In the genomic region with DNA sequence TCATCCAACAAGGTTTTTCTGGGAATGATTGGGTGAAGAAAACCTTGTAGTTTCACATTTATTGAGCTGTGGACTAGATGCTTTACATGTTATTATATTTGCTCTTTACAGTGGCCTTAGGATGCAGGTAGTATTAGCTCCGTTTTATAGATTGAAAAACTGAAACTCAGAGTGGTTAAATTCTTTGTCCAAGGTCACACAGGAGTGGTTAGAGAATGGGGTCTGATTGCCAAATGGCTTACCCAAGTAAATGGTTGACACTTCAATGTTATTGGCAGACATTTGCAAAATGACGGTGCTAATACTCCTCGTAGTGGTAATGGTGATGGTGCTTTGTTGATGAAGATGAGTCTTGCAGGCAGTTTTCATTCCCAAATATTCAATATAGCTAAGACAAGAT, we compare ENCODE assay signal across 13 cellular contexts. TPM values are rescaled to one million over a fixed set of nuclear protein-coding genes. Genes with fewer than 3 reads are reported as not detected.
DNase-seq lines count a peak whose midpoint lies in the region; ATAC-seq and TF ChIP-seq lines count a peak whose summit lies in the region.
"Had no signal": no experiment of that assay in that cellular context is flagged by ENCODE, and none has a peak within 500 bp of the region (broad histone marks: within the 10 kb centered on the region; RNA-seq: fewer than 3 reads in every experiment).

No MANE protein-coding gene starts in this region.

- H3K4me2 ChIP-seq in BLaER1 treated with 17β-estradiol and CSF1 and Interleukin-3, amounts not matched to agents 10 nM and 100 nM, result peak overlapping the region; percentile 87 to 97 (median 91)

- no peaks in the 10 kb centered on the region for H3K9me3 Mint-ChIP-seq in activated naive CD8-positive, alpha-beta T cell treated with anti-CD3 and anti-CD28 coated beads for 36 hours
- no peaks in the 10 kb centered on the region for H3K9me3 Mint-ChIP-seq in natural killer cell treated with Interleukin-12 subunit alpha and Interleukin-12 subunit beta and Interleukin-15 and Interleukin-18, amount 100 ng/mL, for 72 hours

- H3K27me3 Mint-ChIP-seq in activated naive CD8-positive, alpha-beta T cell treated with anti-CD3 and anti-CD28 coated beads for 36 hours, result no peaks in the 10 kb centered on the region
- no peaks in the 10 kb centered on the region for H3K27me3 Mint-ChIP-seq in natural killer cell treated with Interleukin-12 subunit alpha and Interleukin-12 subunit beta and Interleukin-15 and Interleukin-18, amount 100 ng/mL, for 72 hours

- H3K4me1 ChIP-seq in BLaER1 treated with 17β-estradiol and CSF1 and Interleukin-3, amounts not matched to agents 10 nM and 100 nM, result peaks cover 45 to 61% (median 56%) of the 10 kb centered on the region in 10 experiments

- peak overlapping the region; percentile 92 for H3K4me3 Mint-ChIP-seq in activated naive CD8-positive, alpha-beta T cell treated with anti-CD3 and anti-CD28 coated beads for 36 hours
- H3K4me3 Mint-ChIP-seq in natural killer cell treated with Interleukin-12 subunit alpha and Interleukin-12 subunit beta and Interleukin-15 and Interleukin-18, amount 100 ng/mL, for 72 hours, result peak overlapping the region; percentile 97

- DNase-seq in HFF-Myc (ENCODE audit: extremely low read depth, low read depth), result no peak
- DNase-seq in activated naive CD8-positive, alpha-beta T cell treated with anti-CD3 and anti-CD28 coated beads for 36 hours, result no peak
- DNase-seq in natural killer cell treated with Interleukin-12 subunit alpha and Interleukin-12 subunit beta and Interleukin-15 and Interleukin-18, amount 100 ng/mL, for 72 hours (ENCODE audit: low spot score), result no peak
- DNase-seq in NCI-H524 (lab: John Stamatoyannopoulos, UW), result no peak
- DNase-seq in AG08395 (ENCODE audit: low spot score), result no peak
- no peak for DNase-seq in DMS53 (lab: John Stamatoyannopoulos, UW)
- no peak for DNase-seq in NCI-H1417 treated with DMSO at 0.1 percent for 48 hours (lab: John Stamatoyannopoulos, UW)
- DNase-seq: DMS153; hippocampal formation; NK-92 treated with Interleukin-12 subunit alpha and Interleukin-12 subunit beta, amount 100 ng/mL, for 24 hours; stimulated activated CD4-positive, alpha-beta T cell treated with anti-CD3 and anti-CD28 coated beads, Interleukin-1b, Interleukin-23, amount 100 ng/mL, for 48 hours had no signal

- H4K20me1 ChIP-seq in BLaER1 treated with 17β-estradiol and CSF1 and Interleukin-3, amounts not matched to agents 10 nM and 100 nM, result peaks cover 61 to 71% (median 67%) of the 10 kb centered on the region in 11 experiments

- peak overlapping the region; percentile 16 for H3K27ac Mint-ChIP-seq in activated naive CD8-positive, alpha-beta T cell treated with anti-CD3 and anti-CD28 coated beads for 36 hours
- H3K27ac Mint-ChIP-seq in natural killer cell treated with Interleukin-12 subunit alpha and Interleukin-12 subunit beta and Interleukin-15 and Interleukin-18, amount 100 ng/mL, for 72 hours, result peak overlapping the region; percentile 82 to 96

- no peak for ATAC-seq in natural killer cell treated with Interleukin-12 subunit alpha and Interleukin-12 subunit beta and Interleukin-15 and Interleukin-18, amount 100 ng/mL, for 72 hours

- no peaks in the 10 kb centered on the region for H3K9me3 ChIP-seq in BLaER1 treated with 17β-estradiol and CSF1 and Interleukin-3, amounts not matched to agents 10 nM and 100 nM (replicated peaks in 1 of 11)
- H3K9me3 ChIP-seq: thoracic aorta had no signal

- peak overlapping the region in 1 of 11 experiments; percentile 97; a peak in 1 of 22 replicates for H3K9ac ChIP-seq in BLaER1 treated with 17β-estradiol and CSF1 and Interleukin-3, amounts not matched to agents 10 nM and 100 nM

- peaks cover 44% of the 10 kb centered on the region for H3K36me3 Mint-ChIP-seq in activated naive CD8-positive, alpha-beta T cell treated with anti-CD3 and anti-CD28 coated beads for 36 hours
- peaks cover 13% of the 10 kb centered on the region for H3K36me3 Mint-ChIP-seq in natural killer cell treated with Interleukin-12 subunit alpha and Interleukin-12 subunit beta and Interleukin-15 and Interleukin-18, amount 100 ng/mL, for 72 hours

- H3K36me3 ChIP-seq in BLaER1 treated with 17β-estradiol and CSF1 and Interleukin-3, amounts not matched to agents 10 nM and 100 nM, result peaks cover 16 to 46% (median 33%) of the 10 kb centered on the region in 11 experiments; a peak in 20 of 22 replicates

- peaks cover 60% of the 10 kb centered on the region for H3K4me1 Mint-ChIP-seq in activated naive CD8-positive, alpha-beta T cell treated with anti-CD3 and anti-CD28 coated beads for 36 hours
- H3K4me1 Mint-ChIP-seq in natural killer cell treated with Interleukin-12 subunit alpha and Interleukin-12 subunit beta and Interleukin-15 and Interleukin-18, amount 100 ng/mL, for 72 hours (ENCODE audit: low read depth in 2 of 2), result peaks cover 58 to 65% of the 10 kb centered on the region in 2 donors

- H3K4me3 ChIP-seq in BLaER1 treated with 17β-estradiol and CSF1 and Interleukin-3, amounts not matched to agents 10 nM and 100 nM, result peak overlapping the region in 4 of 10 experiments; percentile 91 to 95 (median 94); a peak in 3 of 20 replicates
- peak overlapping the region; percentile 61; the same call in 1 of the 2 replicates for H3K4me3 ChIP-seq in HFF-Myc (replicated peaks; ENCODE audit: low read depth, low read length)

- no peak overlapping the region for H3K27ac ChIP-seq in BLaER1 treated with 17β-estradiol and CSF1 and Interleukin-3, amounts not matched to agents 10 nM and 100 nM
- H3K27ac ChIP-seq: thoracic aorta had no signal

- no peak for TF ChIP-seq CTCF in HFF-Myc (IDR thresholded peaks at IDR 0.05; ENCODE audit: low read depth, low read length, missing control alignments)

- H3K27me3 ChIP-seq in BLaER1 treated with 17β-estradiol and CSF1 and Interleukin-3, amounts not matched to agents 10 nM and 100 nM, result no peaks in the 10 kb centered on the region

RNA-seq across cellular contexts. Expression of a gene that starts 2.2 kb away (rescaled TPM):
- total RNA-seq in activated naive CD8-positive, alpha-beta T cell treated with anti-CD3 and anti-CD28 coated beads for 36 hours, result 10 to 100 TPM; 82.4 TPM
- 100 to 1,000 TPM; 135 to 192 TPM for total RNA-seq in natural killer cell treated with Interleukin-12 subunit alpha and Interleukin-12 subunit beta and Interleukin-15 and Interleukin-18, amount 100 ng/mL, for 72 hours

RNA-seq across cellular contexts. Expression of a gene that starts 7.2 kb away (rescaled TPM):
- 10 to 100 TPM; 79.4 to 83.7 TPM for total RNA-seq in activated naive CD8-positive, alpha-beta T cell treated with anti-CD3 and anti-CD28 coated beads for 36 hours
- total RNA-seq in natural killer cell treated with Interleukin-12 subunit alpha and Interleukin-12 subunit beta and Interleukin-15 and Interleukin-18, amount 100 ng/mL, for 72 hours, result 10 to 100 TPM; 53.6 to 62.3 TPM

RNA-seq across cellular contexts. Expression of a gene that starts 26.2 kb away (rescaled TPM):
- 100 to 1,000 TPM; 193 to 211 TPM for total RNA-seq in activated naive CD8-positive, alpha-beta T cell treated with anti-CD3 and anti-CD28 coated beads for 36 hours
- total RNA-seq in natural killer cell treated with Interleukin-12 subunit alpha and Interleukin-12 subunit beta and Interleukin-15 and Interleukin-18, amount 100 ng/mL, for 72 hours, result 100 to 1,000 TPM; 109 to 153 TPM

RNA-seq across cellular contexts. Expression of a gene that starts 47.8 kb away (rescaled TPM):
- total RNA-seq in activated naive CD8-positive, alpha-beta T cell treated with anti-CD3 and anti-CD28 coated beads for 36 hours, result 10 to 100 TPM; 72.3 to 74.2 TPM
- total RNA-seq in natural killer cell treated with Interleukin-12 subunit alpha and Interleukin-12 subunit beta and Interleukin-15 and Interleukin-18, amount 100 ng/mL, for 72 hours, result 100 to 1,000 TPM; 203 to 215 TPM

RNA-seq across cellular contexts. Expression of a gene that starts 51.5 kb away (rescaled TPM):
- total RNA-seq in activated naive CD8-positive, alpha-beta T cell treated with anti-CD3 and anti-CD28 coated beads for 36 hours, result 10 to 100 TPM; 11.5 to 11.9 TPM
- 10 to 100 TPM in 1 of 2 donors, 1 to 10 TPM in 1; 8.7 to 12.4 TPM for total RNA-seq in natural killer cell treated with Interleukin-12 subunit alpha and Interleukin-12 subunit beta and Interleukin-15 and Interleukin-18, amount 100 ng/mL, for 72 hours
